Comparison of ENCODE assay signal across 24 cellular contexts in the genomic region with DNA sequence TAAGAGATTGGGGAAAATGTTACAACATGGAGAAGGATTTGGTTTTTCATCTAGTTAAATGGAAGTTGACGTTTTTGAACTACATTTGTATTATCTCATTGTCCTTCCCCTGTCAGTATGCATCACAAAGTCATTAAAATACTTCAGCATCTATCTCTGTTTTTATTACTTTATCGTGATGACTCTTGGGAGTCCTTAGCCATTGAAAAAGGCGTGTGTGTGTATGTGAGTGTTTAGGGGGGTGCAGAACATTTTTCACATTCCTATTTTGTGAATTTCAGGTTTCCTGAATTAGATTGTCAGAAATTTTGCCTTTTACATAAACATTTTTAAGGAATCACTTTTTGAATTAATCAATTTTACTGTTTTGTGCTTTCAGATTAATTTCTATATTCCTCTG.
"Had no signal": no experiment of that assay in that cellular context is flagged by ENCODE, and none has a peak within 500 bp of the region (broad histone marks: within the 10 kb centered on the region; RNA-seq: fewer than 3 reads in every experiment).

No MANE protein-coding gene starts in this region.

- H3K4me3 ChIP-seq: lung, prostate gland, right atrium auricular region, skin epidermis, tibial nerve had no signal

- H3K4me3 Mint-ChIP-seq: dendritic cell treated with granulocyte-macrophage colony-stimulating factor and Interleukin-4, amounts not matched to agents 40 ng/mL and 50 ng/mL, for 4 days; mesothelial cell of epicardium; stimulated activated naive CD8-positive, alpha-beta T cell treated with anti-CD3 and anti-CD28 coated beads, Interleukin-15, Interleukin-2, amounts not matched to agents 100 ng/mL and 50 ng/mL, for 24 hours; T-helper 1 cell treated with Interleukin-12 subunit alpha and Interleukin-12 subunit beta and Interleukin-4 antibody, amounts not matched to agents 30 μg/mL and 1 μg/mL, for 36 hours had no signal

- H3K27me3 ChIP-seq: right atrium auricular region, tibial nerve had no signal

- ATAC-seq: activated CD4-positive, CD25-positive, alpha-beta regulatory T cell treated with anti-CD3 and anti-CD28 coated beads, Interleukin-2, amount 50 U/mL, for 24 hours; left lobe of liver had no signal

- DNase-seq: activated CD4-positive, alpha-beta T cell treated with anti-CD3 and anti-CD28 coated beads, Interleukin-2, amount 50 U/mL, for 1 hour; activated CD8-positive, alpha-beta memory T cell treated with anti-CD3 and anti-CD28 coated beads for 24 hours; activated CD8-positive, alpha-beta memory T cell treated with anti-CD3 and anti-CD28 coated beads, Interleukin-2, amount 50 U/mL, for 48 hours; activated effector memory CD4-positive, alpha-beta T cell treated with anti-CD3 and anti-CD28 coated beads, Interleukin-2, amount 50 U/mL, for 16 hours; activated naive CD4-positive, alpha-beta T cell treated with anti-CD3 and anti-CD28 coated beads, Interleukin-2, amount 50 U/mL, for 16 hours; activated T-cell treated with anti-CD3 and anti-CD28 coated beads, Interleukin-2, amount 50 U/mL, for 48 hours; aorta; effector memory CD4-positive, alpha-beta T cell; foreskin melanocyte; glutamatergic neuron; hypothalamus; kidney; occipital lobe had no signal

- H3K4me1 ChIP-seq: prostate gland, right atrium auricular region, tibial nerve had no signal

- H3K27me3 Mint-ChIP-seq: dendritic cell treated with granulocyte-macrophage colony-stimulating factor and Interleukin-4, amounts not matched to agents 40 ng/mL and 50 ng/mL, for 4 days; stimulated activated naive CD8-positive, alpha-beta T cell treated with anti-CD3 and anti-CD28 coated beads, Interleukin-15, Interleukin-2, amounts not matched to agents 100 ng/mL and 50 ng/mL, for 24 hours had no signal

- H3K36me3 ChIP-seq: prostate gland, right atrium auricular region, tibial nerve had no signal

- H3K27ac Mint-ChIP-seq: dendritic cell treated with granulocyte-macrophage colony-stimulating factor and Interleukin-4, amounts not matched to agents 40 ng/mL and 50 ng/mL, for 4 days; mesothelial cell of epicardium; stimulated activated naive CD8-positive, alpha-beta T cell treated with anti-CD3 and anti-CD28 coated beads, Interleukin-15, Interleukin-2, amounts not matched to agents 100 ng/mL and 50 ng/mL, for 24 hours; T-helper 1 cell treated with Interleukin-12 subunit alpha and Interleukin-12 subunit beta and Interleukin-4 antibody, amounts not matched to agents 30 μg/mL and 1 μg/mL, for 36 hours had no signal

- H3K9me3 ChIP-seq: prostate gland, right atrium auricular region had no signal

- H3K27ac ChIP-seq: prostate gland, right atrium auricular region, skin epidermis, tibial nerve had no signal
